In the genomic region with DNA sequence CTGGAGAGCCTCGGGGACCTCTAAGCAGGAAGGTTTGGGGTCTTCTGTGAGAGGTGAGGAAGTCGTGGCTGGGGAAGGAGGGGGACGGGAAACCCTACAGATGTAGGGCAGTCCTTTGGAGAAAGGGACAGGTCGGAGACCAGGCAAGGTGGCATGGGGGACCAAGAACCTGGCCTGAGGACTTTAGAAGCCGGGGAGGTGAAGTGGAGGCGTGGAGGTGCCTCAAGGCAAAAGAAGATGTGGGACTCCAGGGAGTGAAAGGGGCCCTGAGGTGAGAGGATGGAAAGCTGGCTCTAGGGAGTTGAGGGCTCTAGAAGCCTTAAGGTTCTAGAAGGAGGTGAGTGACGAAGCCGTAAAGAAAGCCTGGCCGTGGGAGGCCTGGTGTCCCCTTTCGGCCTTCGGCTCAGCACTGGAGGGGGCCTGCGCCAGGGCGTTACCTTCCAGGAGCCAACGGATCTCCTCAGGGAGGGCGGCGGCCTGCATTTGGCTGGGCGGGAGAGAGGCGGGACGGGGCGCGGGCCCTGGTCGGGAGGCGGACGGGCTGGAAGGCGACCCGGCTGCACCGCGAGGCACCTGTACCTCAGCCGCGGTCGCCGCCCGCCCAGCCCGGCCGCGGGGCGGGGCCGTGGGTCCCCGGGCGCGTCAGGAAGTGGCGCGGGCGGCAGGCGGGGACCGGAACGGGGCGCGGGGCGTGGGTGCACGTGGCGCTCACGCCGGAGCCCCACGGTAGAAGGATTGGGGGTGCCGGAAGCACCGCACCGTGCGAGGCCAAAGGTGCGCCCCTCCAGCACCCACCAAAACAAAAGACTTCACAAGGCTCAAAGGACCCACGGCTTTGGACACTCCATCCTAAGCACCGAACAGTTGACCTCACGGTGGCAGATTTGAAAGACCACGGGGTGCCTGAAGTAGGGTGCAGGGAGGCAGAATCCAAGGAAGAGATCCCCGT, we compare ENCODE assay signal across 1 cellular context.
TF ChIP-seq lines count a peak whose summit lies in the region.

Gene SKAP1 (minus strand): TSS at position 577 of the 949 bp plus-strand sequence.

TF ChIP-seq in WTC11, 78 proteins besides CTCF, POLR2A, EP300 and RAD21 (continued from another document):
- TF ChIP-seq AFF4 (CRISPR knock-in tag; IDR thresholded peaks at IDR 0.05; ENCODE audit: borderline replicate concordance) (no peak), ETV6 (CRISPR knock-in tag; IDR thresholded peaks at IDR 0.05) (no peak), ZNF396 (CRISPR knock-in tag; IDR thresholded peaks at IDR 0.05; ENCODE audit: borderline replicate concordance) (no peak), ZMAT4 (CRISPR knock-in tag; IDR thresholded peaks at IDR 0.05) (no peak), ATF2 (CRISPR knock-in tag; IDR thresholded peaks at IDR 0.05; ENCODE audit: borderline replicate concordance, low read depth) (no peak), ZNF671 (CRISPR knock-in tag; IDR thresholded peaks at IDR 0.05) (no peak), ZNF317 (CRISPR knock-in tag; IDR thresholded peaks at IDR 0.05; ENCODE audit: borderline replicate concordance, low read depth) (no peak), FOXP1 (CRISPR knock-in tag; IDR thresholded peaks at IDR 0.05; ENCODE audit: borderline replicate concordance) (0 out of 2 replicates have a peak, but pooled peaks have one; percentile 34)
- TF ChIP-seq, protein P1, sequence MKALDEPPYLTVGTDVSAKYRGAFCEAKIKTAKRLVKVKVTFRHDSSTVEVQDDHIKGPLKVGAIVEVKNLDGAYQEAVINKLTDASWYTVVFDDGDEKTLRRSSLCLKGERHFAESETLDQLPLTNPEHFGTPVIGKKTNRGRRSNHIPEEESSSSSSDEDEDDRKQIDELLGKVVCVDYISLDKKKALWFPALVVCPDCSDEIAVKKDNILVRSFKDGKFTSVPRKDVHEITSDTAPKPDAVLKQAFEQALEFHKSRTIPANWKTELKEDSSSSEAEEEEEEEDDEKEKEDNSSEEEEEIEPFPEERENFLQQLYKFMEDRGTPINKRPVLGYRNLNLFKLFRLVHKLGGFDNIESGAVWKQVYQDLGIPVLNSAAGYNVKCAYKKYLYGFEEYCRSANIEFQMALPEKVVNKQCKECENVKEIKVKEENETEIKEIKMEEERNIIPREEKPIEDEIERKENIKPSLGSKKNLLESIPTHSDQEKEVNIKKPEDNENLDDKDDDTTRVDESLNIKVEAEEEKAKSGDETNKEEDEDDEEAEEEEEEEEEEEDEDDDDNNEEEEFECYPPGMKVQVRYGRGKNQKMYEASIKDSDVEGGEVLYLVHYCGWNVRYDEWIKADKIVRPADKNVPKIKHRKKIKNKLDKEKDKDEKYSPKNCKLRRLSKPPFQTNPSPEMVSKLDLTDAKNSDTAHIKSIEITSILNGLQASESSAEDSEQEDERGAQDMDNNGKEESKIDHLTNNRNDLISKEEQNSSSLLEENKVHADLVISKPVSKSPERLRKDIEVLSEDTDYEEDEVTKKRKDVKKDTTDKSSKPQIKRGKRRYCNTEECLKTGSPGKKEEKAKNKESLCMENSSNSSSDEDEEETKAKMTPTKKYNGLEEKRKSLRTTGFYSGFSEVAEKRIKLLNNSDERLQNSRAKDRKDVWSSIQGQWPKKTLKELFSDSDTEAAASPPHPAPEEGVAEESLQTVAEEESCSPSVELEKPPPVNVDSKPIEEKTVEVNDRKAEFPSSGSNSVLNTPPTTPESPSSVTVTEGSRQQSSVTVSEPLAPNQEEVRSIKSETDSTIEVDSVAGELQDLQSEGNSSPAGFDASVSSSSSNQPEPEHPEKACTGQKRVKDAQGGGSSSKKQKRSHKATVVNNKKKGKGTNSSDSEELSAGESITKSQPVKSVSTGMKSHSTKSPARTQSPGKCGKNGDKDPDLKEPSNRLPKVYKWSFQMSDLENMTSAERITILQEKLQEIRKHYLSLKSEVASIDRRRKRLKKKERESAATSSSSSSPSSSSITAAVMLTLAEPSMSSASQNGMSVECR (CRISPR knock-in tag; IDR thresholded peaks at IDR 0.05; ENCODE audit: borderline replicate concordance), result no peak
